Comparison of ENCODE assay signal across 1 cellular context in the genomic region with DNA sequence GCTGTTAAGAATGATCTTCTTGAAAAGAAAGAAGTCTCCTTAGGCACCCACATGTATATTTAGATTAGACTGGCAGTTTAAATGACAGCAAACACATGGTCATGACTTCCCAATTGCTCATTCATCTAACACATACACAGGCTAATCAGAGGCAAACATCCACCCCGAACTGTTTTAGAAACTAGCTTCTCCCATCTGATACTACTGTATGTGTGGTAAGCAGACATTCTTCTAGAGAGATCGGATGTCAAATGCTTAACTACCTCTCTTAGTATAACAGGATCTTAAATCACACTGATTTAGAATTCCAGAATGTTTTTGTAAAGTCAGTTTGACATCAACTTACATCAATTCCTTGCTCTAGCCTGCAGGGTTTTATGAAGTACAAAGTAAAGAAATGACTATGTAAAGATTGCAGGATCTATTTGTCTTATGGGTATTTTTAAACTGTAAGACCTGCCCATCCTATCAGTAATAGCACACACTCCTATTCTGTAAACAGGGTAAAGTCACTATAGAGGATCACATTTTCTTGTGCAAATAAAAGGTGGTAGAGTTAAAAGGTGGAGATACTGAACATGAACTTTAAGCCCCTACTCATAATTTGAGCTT.
TF ChIP-seq lines count a peak whose summit lies in the region.

No MANE protein-coding gene starts in this region.

TF ChIP-seq in GM23338, 12 proteins besides CTCF, POLR2A, EP300 and RAD21 (continued from another document):
- TF ChIP-seq, protein P1, sequence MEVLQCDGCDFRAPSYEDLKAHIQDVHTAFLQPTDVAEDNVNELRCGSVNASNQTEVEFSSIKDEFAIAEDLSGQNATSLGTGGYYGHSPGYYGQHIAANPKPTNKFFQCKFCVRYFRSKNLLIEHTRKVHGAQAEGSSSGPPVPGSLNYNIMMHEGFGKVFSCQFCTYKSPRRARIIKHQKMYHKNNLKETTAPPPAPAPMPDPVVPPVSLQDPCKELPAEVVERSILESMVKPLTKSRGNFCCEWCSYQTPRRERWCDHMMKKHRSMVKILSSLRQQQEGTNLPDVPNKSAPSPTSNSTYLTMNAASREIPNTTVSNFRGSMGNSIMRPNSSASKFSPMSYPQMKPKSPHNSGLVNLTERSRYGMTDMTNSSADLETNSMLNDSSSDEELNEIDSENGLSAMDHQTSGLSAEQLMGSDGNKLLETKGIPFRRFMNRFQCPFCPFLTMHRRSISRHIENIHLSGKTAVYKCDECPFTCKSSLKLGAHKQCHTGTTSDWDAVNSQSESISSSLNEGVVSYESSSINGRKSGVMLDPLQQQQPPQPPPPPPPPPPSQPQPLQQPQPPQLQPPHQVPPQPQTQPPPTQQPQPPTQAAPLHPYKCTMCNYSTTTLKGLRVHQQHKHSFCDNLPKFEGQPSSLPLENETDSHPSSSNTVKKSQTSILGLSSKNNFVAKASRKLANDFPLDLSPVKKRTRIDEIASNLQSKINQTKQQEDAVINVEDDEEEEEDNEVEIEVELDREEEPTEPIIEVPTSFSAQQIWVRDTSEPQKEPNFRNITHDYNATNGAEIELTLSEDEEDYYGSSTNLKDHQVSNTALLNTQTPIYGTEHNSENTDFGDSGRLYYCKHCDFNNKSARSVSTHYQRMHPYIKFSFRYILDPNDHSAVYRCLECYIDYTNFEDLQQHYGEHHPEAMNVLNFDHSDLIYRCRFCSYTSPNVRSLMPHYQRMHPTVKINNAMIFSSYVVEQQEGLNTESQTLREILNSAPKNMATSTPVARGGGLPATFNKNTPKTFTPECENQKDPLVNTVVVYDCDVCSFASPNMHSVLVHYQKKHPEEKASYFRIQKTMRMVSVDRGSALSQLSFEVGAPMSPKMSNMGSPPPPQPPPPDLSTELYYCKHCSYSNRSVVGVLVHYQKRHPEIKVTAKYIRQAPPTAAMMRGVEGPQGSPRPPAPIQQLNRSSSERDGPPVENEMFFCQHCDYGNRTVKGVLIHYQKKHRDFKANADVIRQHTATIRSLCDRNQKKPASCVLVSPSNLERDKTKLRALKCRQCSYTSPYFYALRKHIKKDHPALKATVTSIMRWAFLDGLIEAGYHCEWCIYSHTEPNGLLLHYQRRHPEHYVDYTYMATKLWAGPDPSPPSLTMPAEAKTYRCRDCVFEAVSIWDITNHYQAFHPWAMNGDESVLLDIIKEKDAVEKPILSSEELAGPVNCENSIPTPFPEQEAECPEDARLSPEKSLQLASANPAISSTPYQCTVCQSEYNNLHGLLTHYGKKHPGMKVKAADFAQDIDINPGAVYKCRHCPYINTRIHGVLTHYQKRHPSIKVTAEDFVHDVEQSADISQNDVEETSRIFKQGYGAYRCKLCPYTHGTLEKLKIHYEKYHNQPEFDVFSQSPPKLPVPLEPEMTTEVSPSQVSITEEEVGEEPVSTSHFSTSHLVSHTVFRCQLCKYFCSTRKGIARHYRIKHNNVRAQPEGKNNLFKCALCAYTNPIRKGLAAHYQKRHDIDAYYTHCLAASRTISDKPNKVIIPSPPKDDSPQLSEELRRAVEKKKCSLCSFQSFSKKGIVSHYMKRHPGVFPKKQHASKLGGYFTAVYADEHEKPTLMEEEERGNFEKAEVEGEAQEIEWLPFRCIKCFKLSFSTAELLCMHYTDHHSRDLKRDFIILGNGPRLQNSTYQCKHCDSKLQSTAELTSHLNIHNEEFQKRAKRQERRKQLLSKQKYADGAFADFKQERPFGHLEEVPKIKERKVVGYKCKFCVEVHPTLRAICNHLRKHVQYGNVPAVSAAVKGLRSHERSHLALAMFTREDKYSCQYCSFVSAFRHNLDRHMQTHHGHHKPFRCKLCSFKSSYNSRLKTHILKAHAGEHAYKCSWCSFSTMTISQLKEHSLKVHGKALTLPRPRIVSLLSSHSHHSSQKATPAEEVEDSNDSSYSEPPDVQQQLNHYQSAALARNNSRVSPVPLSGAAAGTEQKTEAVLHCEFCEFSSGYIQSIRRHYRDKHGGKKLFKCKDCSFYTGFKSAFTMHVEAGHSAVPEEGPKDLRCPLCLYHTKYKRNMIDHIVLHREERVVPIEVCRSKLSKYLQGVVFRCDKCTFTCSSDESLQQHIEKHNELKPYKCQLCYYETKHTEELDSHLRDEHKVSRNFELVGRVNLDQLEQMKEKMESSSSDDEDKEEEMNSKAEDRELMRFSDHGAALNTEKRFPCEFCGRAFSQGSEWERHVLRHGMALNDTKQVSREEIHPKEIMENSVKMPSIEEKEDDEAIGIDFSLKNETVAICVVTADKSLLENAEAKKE (CRISPR knock-in tag; IDR thresholded peaks at IDR 0.05), result no peak
- TF ChIP-seq JUNB (IDR thresholded peaks at IDR 0.05; ENCODE audit: unreplicated experiment) (no peak), STAT1 (IDR thresholded peaks at IDR 0.05; ENCODE audit: unreplicated experiment) (no peak)
